ENCODE assay signal across 8 cellular contexts in genomic region chr5:142323480-142324376, GRCh38. TPM values are rescaled to one million over a fixed set of nuclear protein-coding genes. Genes with fewer than 3 reads are reported as not detected.
DNase-seq lines count a peak whose midpoint lies in the region; ATAC-seq and TF ChIP-seq lines count a peak whose summit lies in the region.

No MANE protein-coding gene starts in this region.

- no peak for TF ChIP-seq EP300 in SK-N-SH (IDR thresholded peaks at IDR 0.05; ENCODE audit: borderline replicate concordance in 1 of 2, low read depth in 1 of 2, low read length in 1 of 2)

- H3K9me2 ChIP-seq in SK-N-SH, result no peaks in the 10 kb centered on the region

- peaks cover 96% of the 10 kb centered on the region for H3K79me2 ChIP-seq in SK-N-SH (ENCODE audit: insufficient read depth)

- peaks cover 52% of the 10 kb centered on the region for H4K20me1 ChIP-seq in SK-N-SH (ENCODE audit: insufficient read depth)

- H3K4me2 ChIP-seq in SK-N-SH, result peak overlapping the region; percentile 98

- POLR2A ChIA-PET in SK-N-SH (lab: Yijun Ruan, JAX), result interaction anchor here (0.5 to 3.5 kb wide), 13 partner anchors 12 to 334 kb away, joined by 3 to 27 read pairs (median 3); no protein-coding TSS in a partner anchor
- POLR2A ChIA-PET in naive thymus-derived CD8-positive, alpha-beta T cell (lab: Charles Lee), result interaction anchor here (1.0 to 2.8 kb wide), 3 partner anchors 33 to 100 kb away, joined by 3 to 19 read pairs (median 3); no protein-coding TSS in a partner anchor

- H3K36me3 Mint-ChIP-seq in naive thymus-derived CD8-positive, alpha-beta T cell, result no peaks in the 10 kb centered on the region

- no peak for TF ChIP-seq CTCF in SK-N-SH (IDR thresholded peaks at IDR 0.05)

- H3K27me3 ChIP-seq in SK-N-SH (ENCODE audit: insufficient read depth), result no peaks in the 10 kb centered on the region

- peaks cover 30% of the 10 kb centered on the region for H3F3A ChIP-seq in SK-N-SH (replicated peaks; ENCODE audit: insufficient read depth)

- ATAC-seq in naive thymus-derived CD8-positive, alpha-beta T cell, result no peak
- no peak for ATAC-seq in HG03135 (IDR thresholded peaks at IDR 0.05; ENCODE audit: unreplicated experiment)

- H3K27ac ChIP-seq in SK-N-SH (ENCODE audit: low read depth in 2 of 2, low read length in 1 of 2), result peak overlapping the region; percentile 93 to 98
- peak overlapping the region; percentile 98 for H3K27ac ChIP-seq in epithelial cell of prostate

- DNase-seq in HCEC 1CT, result peak; percentile 38
- DNase-seq in SK-N-SH, result peak; percentile 43
- DNase-seq in epithelial cell of prostate (ENCODE audit: low read depth, low spot score), result no peak
- peak in 3 of 10 donors; percentile 8 to 13 (median 9) for DNase-seq in naive thymus-derived CD8-positive, alpha-beta T cell
- no peak for DNase-seq in cortex of kidney (lab: John Stamatoyannopoulos, UW)
- DNase-seq in NCI-H510A treated with DMSO at 0.1 percent for 48 hours (lab: John Stamatoyannopoulos, UW), result no peak
- no peak for DNase-seq in activated CD4-positive, alpha-beta T cell treated with anti-CD3 and anti-CD28 coated beads, Interleukin-2, amount 50 U/mL, for 4 hours

- peaks cover 5 to 8% of the 10 kb centered on the region in 2 experiments for H3K36me3 ChIP-seq in SK-N-SH (replicated peaks in 1 of 2; ENCODE audit: control insufficient read depth in 1 of 2, insufficient read depth in 2 of 2, low read length in 1 of 2)

- no peaks in the 10 kb centered on the region for H3K9me3 Mint-ChIP-seq in naive thymus-derived CD8-positive, alpha-beta T cell

- CTCF ChIA-PET in SK-N-SH (lab: Yijun Ruan, JAX), result interaction anchor here (0.8 to 9.9 kb wide), 14 partner anchors 16 to 263 kb away, joined by 3 to 117 read pairs (median 4); no protein-coding TSS in a partner anchor

- H3K27me3 Mint-ChIP-seq in naive thymus-derived CD8-positive, alpha-beta T cell, result peaks cover 42 to 100% (median 67%) of the 10 kb centered on the region in 5 donors

- H3K9me3 ChIP-seq in SK-N-SH, result no peaks in the 10 kb centered on the region

- H3K4me1 ChIP-seq in SK-N-SH (ENCODE audit: control insufficient read depth in 1 of 2, insufficient read depth in 2 of 2, low read depth in 1 of 2, low read length in 1 of 2), result peaks cover 45 to 59% of the 10 kb centered on the region in 2 experiments

- no peak; the same call in 1 of the 2 replicates for TF ChIP-seq RAD21 in SK-N-SH (IDR thresholded peaks at IDR 0.05; ENCODE audit: low read length)

- peak overlapping the region; percentile 95 for H3K9ac ChIP-seq in SK-N-SH

- peak overlapping the region; percentile 78 to 92 (median 88) for H3K4me3 Mint-ChIP-seq in naive thymus-derived CD8-positive, alpha-beta T cell

- H2AFZ ChIP-seq in SK-N-SH (ENCODE audit: low read depth), result no peak overlapping the region

- H3K4me1 Mint-ChIP-seq in naive thymus-derived CD8-positive, alpha-beta T cell, result peaks cover 16 to 54% (median 31%) of the 10 kb centered on the region in 4 donors

- H3K27ac Mint-ChIP-seq in naive thymus-derived CD8-positive, alpha-beta T cell, result peak overlapping the region in 3 of 10 donors; percentile 31 to 53 (median 52)

- 2% methylated on average over 21 of the region's 35 CpGs for WGBS in SK-N-SH (ENCODE audit: low lambda C conversion rate)

- H3K4me3 ChIP-seq in SK-N-SH (ENCODE audit: low read depth in 2 of 2, low read length in 1 of 2), result peak overlapping the region; percentile 93 to 95

TF ChIP-seq in SK-N-SH, 30 proteins besides CTCF, POLR2A, EP300 and RAD21:
- TF ChIP-seq, protein P1, sequence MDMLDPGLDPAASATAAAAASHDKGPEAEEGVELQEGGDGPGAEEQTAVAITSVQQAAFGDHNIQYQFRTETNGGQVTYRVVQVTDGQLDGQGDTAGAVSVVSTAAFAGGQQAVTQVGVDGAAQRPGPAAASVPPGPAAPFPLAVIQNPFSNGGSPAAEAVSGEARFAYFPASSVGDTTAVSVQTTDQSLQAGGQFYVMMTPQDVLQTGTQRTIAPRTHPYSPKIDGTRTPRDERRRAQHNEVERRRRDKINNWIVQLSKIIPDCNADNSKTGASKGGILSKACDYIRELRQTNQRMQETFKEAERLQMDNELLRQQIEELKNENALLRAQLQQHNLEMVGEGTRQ (IDR thresholded peaks at IDR 0.05; ENCODE audit: borderline replicate concordance, low read depth, low read length), result no peak
- TF ChIP-seq NFIC (IDR thresholded peaks at IDR 0.05; ENCODE audit: borderline replicate concordance) (no peak), PBX3 (IDR thresholded peaks at IDR 0.05) (no peak), FOXM1 (IDR thresholded peaks at IDR 0.05; ENCODE audit: low read depth) (no peak), GATA2 (CRISPR knock-in tag; IDR thresholded peaks at IDR 0.05) (peak; percentile 25; the same call in 1 of the 2 replicates), CHD2 (IDR thresholded peaks at IDR 0.05; ENCODE audit: low read length, partially characterized antibody) (no peak), YY1 (IDR thresholded peaks at IDR 0.05; ENCODE audit: low read depth) (peak; percentile 65; the same call in 1 of the 2 replicates), SIN3A (IDR thresholded peaks at IDR 0.05; ENCODE audit: borderline replicate concordance, low read depth, low read length) (peak; percentile 15; the same call in 1 of the 2 replicates), MXI1 (IDR thresholded peaks at IDR 0.05; ENCODE audit: low read depth, low read length) (no peak), SMC3 (IDR thresholded peaks at IDR 0.05; ENCODE audit: low read depth, low read length) (no peak)

RNA-seq across cellular contexts. Expression of gene SPRY4, which starts 1.1 kb away (rescaled TPM):
- 12.2 and 18.0 TPM in 2 replicates for polyA plus RNA-seq in SK-N-SH (2012; rRNA removed)
- 6.7 and 9.0 TPM in 2 replicates for polyA plus RNA-seq in SK-N-SH (2012; cell fraction: cytosol; rRNA removed)
- polyA plus RNA-seq in SK-N-SH (2012; cell fraction: nucleus; rRNA removed), result 49.5 and 71.0 TPM in 2 replicates
- not detected for total RNA-seq in naive thymus-derived CD8-positive, alpha-beta T cell
- polyA plus RNA-seq in naive thymus-derived CD8-positive, alpha-beta T cell, result not detected

Comparison
In these comparisons a context has a peak if more than half of its experiments do, and no peak if none do; other contexts are left out.
1. DNase-seq: peak in HCEC 1CT (single experiment) and SK-N-SH (single experiment); none in epithelial cell of prostate (single experiment), cortex of kidney (single experiment), NCI-H510A treated with DMSO at 0.1 percent for 48 hours (single experiment) and activated CD4-positive, alpha-beta T cell treated with anti-CD3 and anti-CD28 coated beads, Interleukin-2, amount 50 U/mL, for 4 hours (0 of 2).
2. RNA of gene SPRY4, which starts 1.1 kb away (polyA plus RNA-seq): 6.7 to 71.0 TPM in SK-N-SH; not detected in naive thymus-derived CD8-positive, alpha-beta T cell; every median in the first group is over 4 times any median in the second.